In genomic region chr1:228082260-228082974, GRCh38 we compare ENCODE assay signal across 1 cellular context.
A peak's percentile ranks its signal among the peaks of the same experiment; 100 is the strongest.
TF ChIP-seq lines count a peak whose summit lies in the region.

ARF1 (plus strand) TSS chr1:228082708; CDS start chr1:228097115, 14,407 bp downstream.

TF ChIP-seq in K562, 482 proteins besides CTCF, POLR2A, EP300 and RAD21 (continued from another document and continues in another):
- TF ChIP-seq PBX2 (CRISPR knock-in tag; IDR thresholded peaks at IDR 0.05; ENCODE audit: low read depth) (no peak), PBX2 (tag; conservative IDR thresholded peaks at IDR 0.05; ENCODE audit: low read depth) (no peak), RBM34 (IDR thresholded peaks at IDR 0.05; ENCODE audit: borderline replicate concordance, insufficient read depth, low read length) (0 out of 2 replicates have a peak, but pooled peaks have one; percentile 5), ZNF407 (IDR thresholded peaks at IDR 0.05; ENCODE audit: low read depth) (no peak), RBM39 (optimal IDR thresholded peaks at IDR 0.05; ENCODE audit: low read depth, low read length) (no peak), MXI1 (IDR thresholded peaks at IDR 0.05; ENCODE audit: low read depth, low read length) (no peak), FOXK2 (conservative IDR thresholded peaks at IDR 0.05 in 1 of 2, IDR thresholded peaks at IDR 0.05 in 1 of 2; ENCODE audit: low read depth in 2 of 2) (no peak), MIER1 (IDR thresholded peaks at IDR 0.05; ENCODE audit: low read depth) (no peak), YY1 (IDR thresholded peaks at IDR 0.05; ENCODE audit: borderline replicate concordance in 1 of 3, control insufficient read depth in 1 of 3, extremely low read depth in 1 of 3, insufficient read depth in 3 of 3, insufficient read length in 1 of 3, insufficient replicate concordance in 2 of 3, low read depth in 1 of 3, low read length in 2 of 3) (peak; percentile 93 to 99 (median 98)), ZNF174 (CRISPR knock-in tag; IDR thresholded peaks at IDR 0.05) (no peak), RB1 (IDR thresholded peaks at IDR 0.05; ENCODE audit: low read depth) (peak; percentile 70), TEAD1 (CRISPR knock-in tag; IDR thresholded peaks at IDR 0.05) (peak; percentile 46 to 62; a peak in 3 of 4 replicates), ID3 (CRISPR knock-in tag; IDR thresholded peaks at IDR 0.05) (no peak), ID3 (tag; IDR thresholded peaks at IDR 0.05) (peak; percentile 80), CREBBP (IDR thresholded peaks at IDR 0.05; ENCODE audit: low read depth, low read length) (no peak), RHOXF2B (CRISPR knock-in tag; conservative IDR thresholded peaks at IDR 0.05) (no peak), MYC (IDR thresholded peaks at IDR 0.05; ENCODE audit: low read depth, low read length) (peak; percentile 75), MYC (CRISPR knock-in tag; IDR thresholded peaks at IDR 0.05; ENCODE audit: borderline replicate concordance, low read depth) (no peak), MYBL2 (IDR thresholded peaks at IDR 0.05; ENCODE audit: low read depth) (no peak), MYBL2 (CRISPR knock-in tag; IDR thresholded peaks at IDR 0.05; ENCODE audit: borderline replicate concordance) (no peak), PHF8 (IDR thresholded peaks at IDR 0.05; ENCODE audit: borderline replicate concordance, low read length) (peak; percentile 95; the same call in 1 of the 2 replicates), ZNF644 (tag; IDR thresholded peaks at IDR 0.05; ENCODE audit: low read depth) (no peak), ZNF12 (CRISPR knock-in tag; IDR thresholded peaks at IDR 0.05) (no peak), ZNF175 (CRISPR knock-in tag; IDR thresholded peaks at IDR 0.05; ENCODE audit: low read depth) (no peak), BRD9 (IDR thresholded peaks at IDR 0.05; ENCODE audit: low read depth, partially characterized antibody) (no peak), POLR2G (IDR thresholded peaks at IDR 0.05; ENCODE audit: low read depth, low read length) (peak; percentile 97), MXD1 (CRISPR knock-in tag; IDR thresholded peaks at IDR 0.05; ENCODE audit: borderline replicate concordance, poor library complexity, severe bottlenecking) (peak; percentile 61), GMEB1 (CRISPR knock-in tag; IDR thresholded peaks at IDR 0.05) (peak; percentile 72), TAL1 (IDR thresholded peaks at IDR 0.05) (no peak), TBL1XR1 (IDR thresholded peaks at IDR 0.05; ENCODE audit: low read length in 2 of 2) (no peak), ILF3 (IDR thresholded peaks at IDR 0.05; ENCODE audit: borderline replicate concordance) (peak; percentile 94; the same call in 1 of the 2 replicates), POLR2H (tag; IDR thresholded peaks at IDR 0.05; ENCODE audit: low read depth) (peak; percentile 77), CEBPZ (IDR thresholded peaks at IDR 0.05; ENCODE audit: borderline replicate concordance, low read depth, low read length) (no peak), DPF2 (IDR thresholded peaks at IDR 0.05) (no peak), E2F1 (CRISPR knock-in tag; IDR thresholded peaks at IDR 0.05) (no peak; the same call in 1 of the 2 replicates), PYGO2 (tag; IDR thresholded peaks at IDR 0.05) (no peak), RBM15 (IDR thresholded peaks at IDR 0.05; ENCODE audit: insufficient read depth, low read length) (no peak), TEAD4 (IDR thresholded peaks at IDR 0.05; ENCODE audit: low read length) (no peak), TEAD4 (CRISPR knock-in tag; IDR thresholded peaks at IDR 0.05; ENCODE audit: borderline replicate concordance) (no peak), E2F5 (CRISPR knock-in tag; IDR thresholded peaks at IDR 0.05) (no peak)
